Comparison of ENCODE assay signal across 26 cellular contexts in genomic region chr17:32701860-32702259, GRCh38.
"Had no signal": no experiment of that assay in that cellular context is flagged by ENCODE, and none has a peak within 500 bp of the region (broad histone marks: within the 10 kb centered on the region; RNA-seq: fewer than 3 reads in every experiment).

No MANE protein-coding gene starts in this region.

- H3K27ac ChIP-seq: colonic mucosa, epithelial cell of prostate, foreskin keratinocyte, neutrophil, pancreas, right lobe of liver, thoracic aorta, tibial nerve, upper lobe of left lung, uterus had no signal

- H3K9me3 ChIP-seq: colonic mucosa, neutrophil, pancreas, right lobe of liver, thoracic aorta, tibial nerve, upper lobe of left lung, uterus had no signal

- H3K27me3 ChIP-seq: colonic mucosa, foreskin keratinocyte, neutrophil, pancreas, right lobe of liver, tibial nerve, upper lobe of left lung, uterus had no signal

- DNase-seq: colonic mucosa; effector CD8-positive, alpha-beta T cell; endodermal cell; foreskin keratinocyte; glutamatergic neuron; kidney; natural killer cell; pancreas; retina; right lobe of liver; stimulated activated CD4-positive, alpha-beta T cell treated with anti-CD3 and anti-CD28 coated beads, Interleukin-12 subunit alpha, Interleukin-12 subunit beta, amount 100 ng/mL, for 4 hours; stimulated activated CD4-positive, alpha-beta T cell treated with anti-CD3 and anti-CD28 coated beads, Interleukin-1b, Interleukin-23, amount 100 ng/mL, for 48 hours; stimulated activated CD4-positive, alpha-beta T cell treated with anti-CD3 and anti-CD28 coated beads, Interleukin-4, amount 100 ng/mL, for 24 hours; stimulated activated naive CD8-positive, alpha-beta T cell treated with anti-CD3 and anti-CD28 coated beads, Interleukin-15, Interleukin-2, amounts not matched to agents 100 U/mL and 50 U/mL, for 24 hours; substantia nigra; upper lobe of left lung; uterus had no signal

- H3K4me1 ChIP-seq: colonic mucosa, pancreas, right lobe of liver, tibial nerve, upper lobe of left lung, uterus had no signal

- ATAC-seq: esophagus mucosa; foreskin keratinocyte; left lobe of liver; natural killer cell; pancreas; right lobe of liver; stimulated activated memory B cell treated with anti-CD40 and anti-IgM and Interleukin-4, amounts not matched to agents 10 μg/mL and 1 μg/mL and 100 μg/mL, for 72 hours; stimulated activated naive CD8-positive, alpha-beta T cell treated with anti-CD3 and anti-CD28 coated beads, Interleukin-15, Interleukin-2, amounts not matched to agents 100 U/mL and 50 U/mL, for 24 hours had no signal

- H3K4me2 ChIP-seq: smooth muscle cell had no signal

- H3K4me3 ChIP-seq: colonic mucosa, lung, pancreas, right lobe of liver, smooth muscle cell, thoracic aorta, tibial nerve, upper lobe of left lung, uterus had no signal

- H3K36me3 ChIP-seq: colonic mucosa, neutrophil, pancreas, right lobe of liver, thoracic aorta, upper lobe of left lung, uterus had no signal
